8 cellular contexts compared by ENCODE assay signal in the genomic region with DNA sequence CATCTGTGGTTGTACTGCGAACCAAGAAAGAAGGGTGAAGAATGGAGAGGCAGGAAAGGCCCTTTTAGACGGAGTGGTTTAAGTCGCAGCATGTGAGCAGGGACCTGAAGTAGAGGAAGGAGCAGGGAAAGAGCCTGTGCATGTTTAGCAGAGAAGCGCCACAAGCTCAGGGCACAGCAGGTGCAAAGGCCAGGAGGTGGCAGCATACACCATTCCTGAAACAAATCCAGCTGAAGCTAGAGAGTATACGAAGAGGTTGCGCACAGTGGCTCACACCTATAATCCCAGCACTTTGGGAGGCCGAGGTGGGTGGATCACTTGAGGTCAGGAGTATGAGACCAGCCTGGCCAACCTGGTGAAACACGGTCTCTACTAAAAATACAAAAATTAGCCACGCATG. TPM values are rescaled to one million over a fixed set of nuclear protein-coding genes. Genes with fewer than 3 reads are reported as not detected.
DNase-seq lines count a peak whose midpoint lies in the region; ATAC-seq and TF ChIP-seq lines count a peak whose summit lies in the region.

No MANE protein-coding gene starts in this region.

- ATAC-seq in stimulated activated naive B cell treated with anti-CD40 and anti-IgM and Interleukin-4, amounts not matched to agents 10 μg/mL and 1 μg/mL and 100 μg/mL, for 72 hours (replicated peaks) = peak; percentile 53 to 60
- ATAC-seq in GM19397 (IDR thresholded peaks at IDR 0.05; ENCODE audit: unreplicated experiment) (no peak), gastroesophageal sphincter (no peak)

- no peak overlapping the region for H3K27ac Mint-ChIP-seq in stimulated activated naive B cell treated with anti-CD40 and anti-IgM and Interleukin-4, amounts not matched to agents 10 μg/mL and 1 μg/mL and 100 μg/mL, for 72 hours

- H3K27me3 Mint-ChIP-seq in stimulated activated naive B cell treated with anti-CD40 and anti-IgM and Interleukin-4, amounts not matched to agents 10 μg/mL and 1 μg/mL and 100 μg/mL, for 72 hours = no peaks in the 10 kb centered on the region

- peaks cover 5% of the 10 kb centered on the region for H3K4me1 ChIP-seq in OCI-LY1 (ENCODE audit: insufficient read depth, low read length, severe bottlenecking)
- H3K4me1 ChIP-seq in gastroesophageal sphincter = no peaks in the 10 kb centered on the region

- H2AFZ ChIP-seq in OCI-LY1 (ENCODE audit: low read length) = no peak overlapping the region

- in situ Hi-C loops in ACHN (cut with HindIII; ENCODE audit: low pct_ligation_motif_present, low pct_unique_long_range_greater_than_20kb, low sequenced_read_pairs) = no loop called here

- no peak for TF ChIP-seq EP300 in gastroesophageal sphincter (IDR thresholded peaks at IDR 0.05)

- no peaks in the 10 kb centered on the region for H3K79me2 ChIP-seq in OCI-LY1 (ENCODE audit: insufficient read depth, low read length)

- TF ChIP-seq CTCF in GM06990 (IDR thresholded peaks at IDR 0.05; ENCODE audit: insufficient read depth, low read length, poor library complexity, severe bottlenecking) (peak; percentile 49), OCI-LY1 (IDR thresholded peaks at IDR 0.05; ENCODE audit: low read length) (peak; percentile 50), gastroesophageal sphincter (IDR thresholded peaks at IDR 0.05) (peak in 2 of 4 experiments; percentile 6 to 26)

- TF ChIP-seq POLR2A in gastroesophageal sphincter (IDR thresholded peaks at IDR 0.05) = no peak

- WGBS in gastroesophageal sphincter (ENCODE audit: low coverage in 1 of 2), 2 donors = 82 to 89% methylated on average over 8 to 9 of the region's 9 CpGs

- H3K4me2 ChIP-seq in OCI-LY1 (ENCODE audit: low read length) = no peak overlapping the region

- DNase-seq in ACHN (peak; percentile 65), GM06990 (ENCODE audit: extremely low read depth, insufficient read length) (no peak), fibroblast of peridontal ligament (ENCODE audit: extremely low read depth) (peak; percentile 8), DMS153 treated with DMSO at 0.1 percent for 48 hours (lab: John Stamatoyannopoulos, UW; ENCODE audit: unreplicated experiment) (no peak)
- DNase-seq in stimulated activated naive B cell treated with anti-CD40 and anti-IgM and Interleukin-4, amounts not matched to agents 10 μg/mL and 1 μg/mL and 100 μg/mL, for 72 hours = peak; percentile 5

- no peaks in the 10 kb centered on the region for H3K9me3 ChIP-seq in OCI-LY1 (ENCODE audit: low read length)
- no peaks in the 10 kb centered on the region for H3K9me3 ChIP-seq in gastroesophageal sphincter

- H4K20me1 ChIP-seq in OCI-LY1 (ENCODE audit: insufficient read depth, low read length) = no peaks in the 10 kb centered on the region

- H3K4me1 Mint-ChIP-seq in stimulated activated naive B cell treated with anti-CD40 and anti-IgM and Interleukin-4, amounts not matched to agents 10 μg/mL and 1 μg/mL and 100 μg/mL, for 72 hours = peaks cover 10% of the 10 kb centered on the region in 2 donors

- H3K27me3 ChIP-seq in GM06990 (replicated peaks; ENCODE audit: control insufficient read depth, insufficient read depth, low read length) = no peaks in the 10 kb centered on the region
- H3K27me3 ChIP-seq in OCI-LY1 (ENCODE audit: insufficient read depth, low read length) = no peaks in the 10 kb centered on the region
- no peaks in the 10 kb centered on the region for H3K27me3 ChIP-seq in gastroesophageal sphincter

- H3K36me3 ChIP-seq in GM06990 (ENCODE audit: control insufficient read depth, insufficient read depth, low read length) (no peaks in the 10 kb centered on the region), OCI-LY1 (ENCODE audit: insufficient read depth, low read length) (no peaks in the 10 kb centered on the region), gastroesophageal sphincter (peaks cover 0 to 35% of the 10 kb centered on the region in 2 donors)

- no peak overlapping the region for H3K4me3 Mint-ChIP-seq in stimulated activated naive B cell treated with anti-CD40 and anti-IgM and Interleukin-4, amounts not matched to agents 10 μg/mL and 1 μg/mL and 100 μg/mL, for 72 hours

- H3K27ac ChIP-seq in OCI-LY1 (ENCODE audit: low read depth, low read length, poor library complexity, severe bottlenecking) (no peak overlapping the region), gastroesophageal sphincter (no peak overlapping the region)

- peaks cover 9 to 28% of the 10 kb centered on the region in 2 donors for H3K36me3 Mint-ChIP-seq in stimulated activated naive B cell treated with anti-CD40 and anti-IgM and Interleukin-4, amounts not matched to agents 10 μg/mL and 1 μg/mL and 100 μg/mL, for 72 hours

- no peak overlapping the region for H3K9ac ChIP-seq in OCI-LY1 (ENCODE audit: low read length)

- no peaks in the 10 kb centered on the region for H3K9me2 ChIP-seq in OCI-LY1 (ENCODE audit: low read depth, low read length)

- H3K4me3 ChIP-seq in GM06990 (replicated peaks; ENCODE audit: low read depth, low read length) = no peak overlapping the region
- no peak overlapping the region for H3K4me3 ChIP-seq in OCI-LY1 (ENCODE audit: low read depth, low read length, poor library complexity, severe bottlenecking)
- H3K4me3 ChIP-seq in gastroesophageal sphincter = no peak overlapping the region

- no peaks in the 10 kb centered on the region for H3K9me3 Mint-ChIP-seq in stimulated activated naive B cell treated with anti-CD40 and anti-IgM and Interleukin-4, amounts not matched to agents 10 μg/mL and 1 μg/mL and 100 μg/mL, for 72 hours

- no peaks in the 10 kb centered on the region for H3F3A ChIP-seq in OCI-LY1 (ENCODE audit: insufficient read depth, low read length)

RNA-seq across cellular contexts. Expression of a gene that starts 49.9 kb away (rescaled TPM):
- total RNA-seq in gastroesophageal sphincter = 1 to 10 TPM in 3 of 4 donors, under 1 TPM in 1; 0.78 to 3.0 (median 1.5) TPM

Comparison
In these comparisons a context has a peak if more than half of its experiments do, and no peak if none do; other contexts are left out.
1. DNase-seq: peak in ACHN (single experiment), fibroblast of peridontal ligament (single experiment) and stimulated activated naive B cell treated with anti-CD40 and anti-IgM and Interleukin-4, amounts not matched to agents 10 μg/mL and 1 μg/mL and 100 μg/mL, for 72 hours (single experiment); none in GM06990 (single experiment) and DMS153 treated with DMSO at 0.1 percent for 48 hours (single experiment).
2. ATAC-seq: peak in stimulated activated naive B cell treated with anti-CD40 and anti-IgM and Interleukin-4, amounts not matched to agents 10 μg/mL and 1 μg/mL and 100 μg/mL, for 72 hours (2 of 2); none in GM19397 (single experiment) and gastroesophageal sphincter (single experiment).